In genomic region chr15:52784799-52785671, GRCh38 we compare ENCODE assay signal across 18 cellular contexts. TPM values are rescaled to one million over a fixed set of nuclear protein-coding genes. Genes with fewer than 3 reads are reported as not detected.
A peak's percentile ranks its signal among the peaks of the same experiment; 100 is the strongest.
DNase-seq lines count a peak whose midpoint lies in the region; ATAC-seq and TF ChIP-seq lines count a peak whose summit lies in the region.
"Had no signal": no experiment of that assay in that cellular context is flagged by ENCODE, and none has a peak within 500 bp of the region (broad histone marks: within the 10 kb centered on the region; RNA-seq: fewer than 3 reads in every experiment).

No MANE protein-coding gene starts in this region.

- H3K4me3 ChIP-seq in iPS DF 6.9 (ENCODE audit: low read length) (peak overlapping the region; percentile 26; the same call in 1 of the 2 replicates), neuron (ENCODE audit: low read length) (peak overlapping the region; percentile 15)

- peak overlapping the region; percentile 65 to 84 for H3K4me3 Mint-ChIP-seq in H9
- H3K4me3 Mint-ChIP-seq: immature natural killer cell had no signal

- no peak overlapping the region for H2BK120ac ChIP-seq in H9 (ENCODE audit: low read depth, low read length, poor library complexity, severe bottlenecking)

- H3K27ac ChIP-seq in H9 (ENCODE audit: insufficient read length, low read depth, low read length), result no peak overlapping the region
- H3K27ac ChIP-seq in iPS DF 6.9 (ENCODE audit: low read length), result no peak overlapping the region
- H3K27ac ChIP-seq: foreskin keratinocyte had no signal

- no peak overlapping the region for H3K23ac ChIP-seq in H9 (ENCODE audit: insufficient read length, low read depth, low read length)

- no CpG with 5 or more reads among the region's 64 CpGs for WGBS in H9 (ENCODE audit: extremely low coverage, insufficient read length, low lambda C conversion rate)
- WGBS in iPS DF 6.9 (ENCODE audit: insufficient coverage, insufficient read length), result no CpG with 5 or more reads among the region's 64 CpGs

- no peak overlapping the region for H3K18ac ChIP-seq in H9 (ENCODE audit: insufficient read length, low read depth, low read length)

- H3K27ac Mint-ChIP-seq in H9, result no peak overlapping the region
- H3K27ac Mint-ChIP-seq: CD8-positive, alpha-beta T cell; immature natural killer cell had no signal

- no peak overlapping the region for H3K9ac ChIP-seq in H9 (ENCODE audit: extremely low read depth, insufficient read length, low read length)

- H3K27me3 ChIP-seq in H9 (ENCODE audit: insufficient read depth, low read length) (peaks cover 57% of the 10 kb centered on the region), iPS DF 6.9 (ENCODE audit: control insufficient read depth, insufficient read depth, low read length) (peaks cover 60% of the 10 kb centered on the region), neuron (ENCODE audit: insufficient read depth, low read length) (peaks cover 66% of the 10 kb centered on the region)

- peaks cover 2% of the 10 kb centered on the region; the same call in 1 of the 2 replicates for H3K4me1 ChIP-seq in H9 (ENCODE audit: insufficient read depth, low read length)
- H3K4me1 ChIP-seq in iPS DF 6.9 (ENCODE audit: control insufficient read depth, insufficient read depth, low read length), result peaks cover 18% of the 10 kb centered on the region
- H3K4me1 ChIP-seq in neuron (ENCODE audit: insufficient read depth, low read length), result peaks cover 46% of the 10 kb centered on the region
- H3K4me1 ChIP-seq: foreskin keratinocyte had no signal

- H3K79me1 ChIP-seq in H9 (ENCODE audit: insufficient read depth, low read depth, low read length, poor library complexity, severe bottlenecking), result no peaks in the 10 kb centered on the region

- H2BK20ac ChIP-seq in H9 (ENCODE audit: low read depth, low read length, poor library complexity, severe bottlenecking), result no peak overlapping the region

- peaks cover 51 to 75% of the 10 kb centered on the region in 2 experiments for H3K4me1 Mint-ChIP-seq in H9

- H3K56ac ChIP-seq in H9 (ENCODE audit: insufficient read length, low read depth, low read length), result no peak overlapping the region

- H3T11ph ChIP-seq in H9 (ENCODE audit: low read length), result no peak overlapping the region

- H4K8ac ChIP-seq in H9 (replicated peaks; ENCODE audit: insufficient read length, low read depth, low read length), result no peak overlapping the region

- H3K4me2 ChIP-seq in H9 (ENCODE audit: insufficient read depth, insufficient read length, low read length), result peak overlapping the region; percentile 68

- H4K91ac ChIP-seq in H9 (ENCODE audit: insufficient read length, low read depth, low read length), result no peak overlapping the region

- no peak overlapping the region for H4K5ac ChIP-seq in H9 (ENCODE audit: insufficient read length, low read depth, low read length)

- DNase-seq in NCI-H1417 (lab: John Stamatoyannopoulos, UW), result peak; percentile 3 to 40 (median 30)
- DNase-seq in NCI-H1417 treated with DMSO at 0.1 percent for 48 hours (lab: John Stamatoyannopoulos, UW), result no peak
- peak; percentile 49 for DNase-seq in H9
- DNase-seq in iPS DF 6.9 (ENCODE audit: low read depth, low spot score), result no peak
- no peak for DNase-seq in LoVo (ENCODE audit: low spot score)
- no peak for DNase-seq in omental fat pad (ENCODE audit: low spot score)
- DNase-seq: activated effector memory CD4-positive, alpha-beta T cell treated with anti-CD3 and anti-CD28 coated beads, Interleukin-2, amount 50 U/mL, for 16 hours; CD8-positive, alpha-beta T cell; effector memory CD4-positive, alpha-beta T cell; foreskin keratinocyte; immature natural killer cell; midbrain; NCI-H345; stimulated activated CD4-positive, alpha-beta T cell treated with anti-CD3 and anti-CD28 coated beads, Interleukin-4, amount 100 ng/mL, for 24 hours had no signal

- no peak overlapping the region for H3K14ac ChIP-seq in H9 (ENCODE audit: insufficient read depth, low read length)

- H3K4ac ChIP-seq in H9 (ENCODE audit: low read depth, low read length), result no peak overlapping the region

- peaks cover 65% of the 10 kb centered on the region for H3K27me3 Mint-ChIP-seq in H9 (ENCODE audit: low read depth)

- peaks cover 0 to 2% of the 10 kb centered on the region in 2 experiments; a peak in 2 of 5 replicates for H3K9me3 Mint-ChIP-seq in H9
- H3K9me3 Mint-ChIP-seq: CD8-positive, alpha-beta T cell; immature natural killer cell had no signal

- peaks cover 40% of the 10 kb centered on the region for H3K23me2 ChIP-seq in H9 (ENCODE audit: insufficient read length, low read depth, low read length, poor library complexity, severe bottlenecking)

- no peak overlapping the region for H2BK12ac ChIP-seq in H9 (ENCODE audit: insufficient read length, low read depth, low read length)

- peaks cover 0 to 25% (median 2%) of the 10 kb centered on the region in 3 experiments; a peak in 4 of 7 replicates for H3K36me3 Mint-ChIP-seq in H9 (ENCODE audit: insufficient read depth in 1 of 3, low read depth in 3 of 3)
- H3K36me3 Mint-ChIP-seq: CD8-positive, alpha-beta T cell; immature natural killer cell had no signal

- H2BK5ac ChIP-seq in H9 (ENCODE audit: insufficient read length, low read length), result no peak overlapping the region

- TF ChIP-seq CTCF in H9 (conservative IDR thresholded peaks at IDR 0.05), result no peak
- no peak for TF ChIP-seq CTCF in omental fat pad (IDR thresholded peaks at IDR 0.05)

- no peaks in the 10 kb centered on the region for H3K36me3 ChIP-seq in iPS DF 6.9 (ENCODE audit: control insufficient read depth, insufficient read depth, low read length)
- no peaks in the 10 kb centered on the region for H3K36me3 ChIP-seq in neuron (ENCODE audit: insufficient read depth, low read length)

- ATAC-seq in omental fat pad (ENCODE audit: low FRiP score) (no peak), GM18498 (IDR thresholded peaks at IDR 0.05; ENCODE audit: unreplicated experiment) (no peak)
- ATAC-seq: CD8-positive, alpha-beta T cell had no signal

- H3K79me2 ChIP-seq in H9 (ENCODE audit: insufficient read depth, low read length), result no peaks in the 10 kb centered on the region

- H2AFZ ChIP-seq in H9 (ENCODE audit: low read length) (no peak overlapping the region), neuron (ENCODE audit: low read depth, low read length) (no peak overlapping the region)

- no peak overlapping the region for H2AK5ac ChIP-seq in H9 (ENCODE audit: insufficient read length, low read length)

- no peaks in the 10 kb centered on the region for H3K9me3 ChIP-seq in H9 (ENCODE audit: control insufficient read depth, low read depth, low read length)
- no peaks in the 10 kb centered on the region for H3K9me3 ChIP-seq in iPS DF 6.9 (ENCODE audit: control insufficient read depth, insufficient read depth, low read length)
- no peaks in the 10 kb centered on the region for H3K9me3 ChIP-seq in neuron (ENCODE audit: low read length)

- H4K20me1 ChIP-seq in H9 (ENCODE audit: control insufficient read depth, insufficient read depth, insufficient read length), result no peaks in the 10 kb centered on the region

- no peak overlapping the region for H2BK15ac ChIP-seq in H9 (ENCODE audit: low read depth, low read length)

RNA-seq across cellular contexts. Expression of gene ONECUT1, which starts 5.1 kb away (rescaled TPM):
- 14.0 and 14.1 TPM in 2 replicates for total RNA-seq in H9 (2021)
- under 1 TPM in 1 of 4 donors, not detected in 3; 0.38 TPM for total RNA-seq in omental fat pad
- total RNA-seq: activated CD8-positive, alpha-beta memory T cell treated with anti-CD3 and anti-CD28 coated beads for 36 hours; bronchial epithelial cell; CD8-positive, alpha-beta T cell; foreskin keratinocyte had no signal

Comparison
In these comparisons a context has a peak if more than half of its experiments do, and no peak if none do; other contexts are left out.
1. DNase-seq: peak in NCI-H1417 (3 of 3) and H9 (single experiment); none in NCI-H1417 treated with DMSO at 0.1 percent for 48 hours (single experiment), iPS DF 6.9 (single experiment), LoVo (single experiment) and omental fat pad (single experiment).
2. RNA of gene ONECUT1, which starts 5.1 kb away (total RNA-seq): 14.0 to 14.1 TPM in H9; 0.38 TPM in omental fat pad; every median in the first group is over 10 times any median in the second.